1 cellular context compared by ENCODE assay signal in genomic region chr20:36569847-36570429, GRCh38.
TF ChIP-seq lines count a peak whose summit lies in the region.

No MANE protein-coding gene starts in this region.

TF ChIP-seq in IMR-90, 13 proteins besides CTCF, POLR2A, EP300 and RAD21:
- TF ChIP-seq MAFK (IDR thresholded peaks at IDR 0.05; ENCODE audit: low read depth, low read length) (no peak), CHD1 (IDR thresholded peaks at IDR 0.05; ENCODE audit: low read depth, low read length) (no peak), FOS (IDR thresholded peaks at IDR 0.05; ENCODE audit: low read depth, low read length) (no peak)
- TF ChIP-seq, protein P1, sequence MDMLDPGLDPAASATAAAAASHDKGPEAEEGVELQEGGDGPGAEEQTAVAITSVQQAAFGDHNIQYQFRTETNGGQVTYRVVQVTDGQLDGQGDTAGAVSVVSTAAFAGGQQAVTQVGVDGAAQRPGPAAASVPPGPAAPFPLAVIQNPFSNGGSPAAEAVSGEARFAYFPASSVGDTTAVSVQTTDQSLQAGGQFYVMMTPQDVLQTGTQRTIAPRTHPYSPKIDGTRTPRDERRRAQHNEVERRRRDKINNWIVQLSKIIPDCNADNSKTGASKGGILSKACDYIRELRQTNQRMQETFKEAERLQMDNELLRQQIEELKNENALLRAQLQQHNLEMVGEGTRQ (IDR thresholded peaks at IDR 0.05; ENCODE audit: low read depth, low read length) = no peak
